Comparison of ENCODE assay signal across 6 cellular contexts in the genomic region with DNA sequence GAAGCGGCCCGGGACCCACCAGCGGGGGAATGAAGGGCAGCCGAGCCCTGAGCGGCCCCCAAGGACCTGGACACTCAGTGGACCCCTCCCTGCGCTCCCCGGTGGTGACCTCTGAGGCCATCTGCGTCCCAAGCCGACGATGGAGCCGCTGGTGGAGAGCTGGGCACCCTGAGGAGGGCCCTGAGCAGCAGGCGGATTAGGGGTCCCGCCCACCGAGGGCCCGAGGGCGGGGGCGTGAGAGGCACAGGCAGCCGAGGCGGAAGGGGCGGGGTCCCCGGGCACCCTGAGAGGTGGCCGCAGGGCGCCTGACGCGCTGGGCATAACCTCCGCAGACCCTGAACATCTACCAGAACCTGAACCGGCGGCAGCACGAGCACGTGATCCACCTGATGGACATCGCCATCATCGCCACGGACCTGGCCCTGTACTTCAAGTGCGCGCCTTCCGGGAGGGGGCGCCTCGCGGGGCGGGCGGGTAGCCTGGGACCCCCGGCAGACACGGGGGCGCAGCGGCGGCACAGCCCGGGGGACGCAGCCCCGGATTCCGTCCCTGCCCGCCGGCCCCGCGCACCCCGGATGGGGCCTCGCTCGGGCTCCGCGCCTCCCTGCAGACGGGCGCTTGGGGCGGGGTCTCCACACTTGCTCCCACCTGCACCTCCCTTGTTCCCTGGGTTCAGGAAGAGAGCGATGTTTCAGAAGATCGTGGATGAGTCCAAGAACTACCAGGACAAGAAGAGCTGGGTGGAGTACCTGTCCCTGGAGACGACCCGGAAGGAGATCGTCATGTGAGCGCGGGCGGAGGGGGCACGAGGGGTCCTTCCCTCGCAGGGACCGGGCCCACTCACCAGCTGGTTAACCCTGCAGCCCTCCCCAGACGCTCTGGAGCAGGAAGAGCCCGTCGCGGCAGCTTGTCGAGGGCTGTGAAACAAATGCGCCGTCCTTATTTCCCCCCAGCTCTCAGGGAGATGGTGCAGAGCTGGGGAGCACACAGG. TPM values are rescaled to one million over a fixed set of nuclear protein-coding genes. Genes with fewer than 3 reads are reported as not detected.
DNase-seq lines count a peak whose midpoint lies in the region; ATAC-seq and TF ChIP-seq lines count a peak whose summit lies in the region.

No MANE protein-coding gene starts in this region.

- no peaks in the 10 kb centered on the region for H3K36me3 ChIP-seq in HUES48 (ENCODE audit: control insufficient read depth, insufficient read depth, low read length)
- no peaks in the 10 kb centered on the region for H3K36me3 ChIP-seq in kidney epithelial cell (ENCODE audit: control insufficient read depth, insufficient read depth, low read length)

- H3K9me3 ChIP-seq in HUES48 (ENCODE audit: control insufficient read depth, insufficient read depth, low read length) = no peaks in the 10 kb centered on the region

- peak; percentile 5 for TF ChIP-seq CTCF in kidney epithelial cell (IDR thresholded peaks at IDR 0.05; ENCODE audit: insufficient read depth, low read length, poor library complexity, severe bottlenecking)

- peak; percentile 75 for ATAC-seq in GM18498 (IDR thresholded peaks at IDR 0.05; ENCODE audit: unreplicated experiment)

- H3K4me3 ChIP-seq in HUES48 (ENCODE audit: low read depth, low read length) = peak overlapping the region; percentile 69
- H3K4me3 ChIP-seq in kidney epithelial cell (ENCODE audit: low read depth, low read length) = peak overlapping the region; percentile 63

- H3K27ac ChIP-seq in HUES48 (ENCODE audit: low read depth, low read length) = peak overlapping the region; percentile 47

- 0 out of 2 replicates have a peak, but pooled peaks cover 3% of the 10 kb centered on the region for H3K4me1 ChIP-seq in HUES48 (ENCODE audit: control insufficient read depth, insufficient read depth, low read length)

- H3K27me3 ChIP-seq in HUES48 (ENCODE audit: control insufficient read depth, insufficient read depth, low read length) (no peaks in the 10 kb centered on the region), kidney epithelial cell (ENCODE audit: control insufficient read depth, insufficient read depth, low read length) (peaks cover 3% of the 10 kb centered on the region)

- peak; percentile 79 to 84 for DNase-seq in activated T-cell treated with anti-CD3 and anti-CD28 coated beads, Interleukin-2, amount 50 U/mL, for 48 hours
- DNase-seq in kidney epithelial cell (ENCODE audit: low read depth) (no peak), GM03348 (ENCODE audit: low spot score) (no peak)
- DNase-seq in stimulated activated CD8-positive, alpha-beta memory T cell treated with anti-CD3 and anti-CD28 coated beads, Interleukin-7, amount 100 ng/mL, for 4 hours (ENCODE audit: low read depth in 2 of 2) = peak; percentile 58 to 82

- peak overlapping the region; percentile 62 for H3K9ac ChIP-seq in HUES48 (ENCODE audit: low read depth, low read length)

RNA-seq across cellular contexts. Expression of a gene that starts 10.3 kb away (rescaled TPM):
- total RNA-seq in kidney epithelial cell = 116 and 182 TPM in 2 replicates

RNA-seq across cellular contexts. Expression of a gene that starts 10.6 kb away (rescaled TPM):
- total RNA-seq in kidney epithelial cell = 7.8 and 7.9 TPM in 2 replicates

RNA-seq across cellular contexts. Expression of a gene that starts 25.2 kb away (rescaled TPM):
- total RNA-seq in kidney epithelial cell = 3.4 and 3.7 TPM in 2 replicates

RNA-seq across cellular contexts. Expression of a gene that starts 38.4 kb away (rescaled TPM):
- total RNA-seq in kidney epithelial cell = 17.1 and 19.7 TPM in 2 replicates

RNA-seq across cellular contexts. Expression of a gene that starts 41.9 kb away (rescaled TPM):
- 49.6 and 58.5 TPM in 2 replicates for total RNA-seq in kidney epithelial cell

Comparison
In these comparisons a context has a peak if more than half of its experiments do, and no peak if none do; other contexts are left out.
1. DNase-seq: peak in activated T-cell treated with anti-CD3 and anti-CD28 coated beads, Interleukin-2, amount 50 U/mL, for 48 hours (2 of 2) and stimulated activated CD8-positive, alpha-beta memory T cell treated with anti-CD3 and anti-CD28 coated beads, Interleukin-7, amount 100 ng/mL, for 4 hours (2 of 2); none in kidney epithelial cell (single experiment) and GM03348 (single experiment).